Comparison of ENCODE assay signal across 17 cellular contexts in genomic region chr1:153951183-153951582, GRCh38.
"Had no signal": no experiment of that assay in that cellular context is flagged by ENCODE, and none has a peak within 500 bp of the region (broad histone marks: within the 10 kb centered on the region; RNA-seq: fewer than 3 reads in every experiment).

No MANE protein-coding gene starts in this region.

- H3K9me3 Mint-ChIP-seq: activated T-cell treated with anti-CD3 and anti-CD28 coated beads, Interleukin-2, amount 50 U/mL, for 72 hours; natural killer cell had no signal

- H3K9me3 ChIP-seq: left ventricle myocardium inferior, transverse colon had no signal

- H3K4me3 Mint-ChIP-seq: activated T-cell treated with anti-CD3 and anti-CD28 coated beads, Interleukin-2, amount 50 U/mL, for 72 hours; natural killer cell had no signal

- DNase-seq: activated CD4-positive, alpha-beta T cell treated with anti-CD3 and anti-CD28 coated beads for 1 hour; activated CD4-positive, alpha-beta T cell treated with anti-CD3 and anti-CD28 coated beads, Interleukin-2, amount 50 U/mL, for 4 hours; activated gamma-delta T cell treated with Interleukin-2 at 50 U/mL for 16 hours; activated T-cell treated with anti-CD3 and anti-CD28 coated beads, Interleukin-2, amount 50 U/mL, for 72 hours; amniotic stem cell; caudate nucleus; left ventricle myocardium inferior; mesenchymal stem cell; natural killer cell; posterior cingulate gyrus; retina; stimulated activated CD4-positive, alpha-beta T cell treated with anti-CD3 and anti-CD28 coated beads, Interleukin-12 subunit alpha, Interleukin-12 subunit beta, amount 100 ng/mL, for 4 hours; stimulated activated naive CD4-positive, alpha-beta T cell; T-helper 9 cell; transverse colon had no signal

- ATAC-seq: activated T-cell treated with anti-CD3 and anti-CD28 coated beads, Interleukin-2, amount 50 U/mL, for 72 hours; natural killer cell had no signal

- H3K27ac ChIP-seq: hepatocyte, left ventricle myocardium inferior, SJSA1, transverse colon had no signal

- H3K27me3 ChIP-seq: hepatocyte, SJSA1, transverse colon had no signal

- H3K4me3 ChIP-seq: hepatocyte, left ventricle myocardium inferior, SJSA1, transverse colon had no signal
